In genomic region chr22:39177456-39177775, GRCh38 we compare ENCODE assay signal across 13 cellular contexts. TPM values are rescaled to one million over a fixed set of nuclear protein-coding genes. Genes with fewer than 3 reads are reported as not detected.
DNase-seq lines count a peak whose midpoint lies in the region; ATAC-seq and TF ChIP-seq lines count a peak whose summit lies in the region.
"Had no signal": no experiment of that assay in that cellular context is flagged by ENCODE, and none has a peak within 500 bp of the region (broad histone marks: within the 10 kb centered on the region; RNA-seq: fewer than 3 reads in every experiment).

No MANE protein-coding gene starts in this region.

- H3K27ac Mint-ChIP-seq in natural killer cell (peak overlapping the region; percentile 75 to 98), nephron progenitor cell (peak overlapping the region; percentile 39)
- no peak overlapping the region for H3K27ac Mint-ChIP-seq in natural killer cell treated with Interleukin-12 subunit alpha and Interleukin-12 subunit beta and Interleukin-15 and Interleukin-18, amount 100 ng/mL, for 72 hours

- intact Hi-C loops in natural killer cell (cut with micrococcal nuclease), result loop anchor here (10.0 kb wide), 1 partner anchor 867 kb away; no protein-coding TSS in a partner anchor

- DNase-seq in natural killer cell (no peak), choroid plexus epithelial cell (ENCODE audit: low read depth) (peak; percentile 9), nephron progenitor cell (no peak), iPS-NIHi7 (ENCODE audit: extremely low spot score) (no peak), superior temporal gyrus (ENCODE audit: extremely low spot score) (no peak)
- DNase-seq in natural killer cell treated with Interleukin-12 subunit alpha and Interleukin-12 subunit beta and Interleukin-15 and Interleukin-18, amount 100 ng/mL, for 72 hours (ENCODE audit: low spot score), result no peak
- DNase-seq in effector memory CD4-positive, alpha-beta T cell, result no peak
- DNase-seq: NCI-H446, posterior cingulate gyrus had no signal

- H3K4me3 Mint-ChIP-seq in natural killer cell, result no peak overlapping the region
- no peak overlapping the region for H3K4me3 Mint-ChIP-seq in natural killer cell treated with Interleukin-12 subunit alpha and Interleukin-12 subunit beta and Interleukin-15 and Interleukin-18, amount 100 ng/mL, for 72 hours
- H3K4me3 Mint-ChIP-seq in nephron progenitor cell, result no peak overlapping the region

- TF ChIP-seq CTCF in natural killer cell (IDR thresholded peaks at IDR 0.05) (no peak), choroid plexus epithelial cell (conservative IDR thresholded peaks at IDR 0.05; ENCODE audit: low read depth, low read length) (no peak), nephron progenitor cell (IDR thresholded peaks at IDR 0.05) (no peak)

- H3K4me1 Mint-ChIP-seq in natural killer cell (peaks cover 57 to 75% of the 10 kb centered on the region in 2 donors), nephron progenitor cell (peaks cover 78% of the 10 kb centered on the region)
- peaks cover 46 to 48% of the 10 kb centered on the region in 2 donors for H3K4me1 Mint-ChIP-seq in natural killer cell treated with Interleukin-12 subunit alpha and Interleukin-12 subunit beta and Interleukin-15 and Interleukin-18, amount 100 ng/mL, for 72 hours (ENCODE audit: low read depth in 2 of 2)

- H3K4me3 ChIP-seq in choroid plexus epithelial cell (ENCODE audit: low read depth, low read length), result no peak overlapping the region
- H3K4me3 ChIP-seq in effector memory CD4-positive, alpha-beta T cell (ENCODE audit: insufficient read depth, low read depth, low read length, poor library complexity, severe bottlenecking), result no peak overlapping the region
- H3K4me3 ChIP-seq: BLaER1 had no signal

- no peaks in the 10 kb centered on the region for H3K9me3 ChIP-seq in effector memory CD4-positive, alpha-beta T cell (ENCODE audit: control insufficient read depth, low read length)

- H3K36me3 Mint-ChIP-seq in natural killer cell (no peaks in the 10 kb centered on the region), nephron progenitor cell (ENCODE audit: low read depth) (peaks cover 4% of the 10 kb centered on the region)
- H3K36me3 Mint-ChIP-seq in natural killer cell treated with Interleukin-12 subunit alpha and Interleukin-12 subunit beta and Interleukin-15 and Interleukin-18, amount 100 ng/mL, for 72 hours, result no peaks in the 10 kb centered on the region

- H3K27me3 Mint-ChIP-seq in natural killer cell (ENCODE audit: low read depth in 2 of 2) (peaks cover 0 to 3% of the 10 kb centered on the region in 2 donors), nephron progenitor cell (ENCODE audit: low read depth, poor library complexity) (peaks cover 8% of the 10 kb centered on the region)
- H3K27me3 Mint-ChIP-seq in natural killer cell treated with Interleukin-12 subunit alpha and Interleukin-12 subunit beta and Interleukin-15 and Interleukin-18, amount 100 ng/mL, for 72 hours, result no peaks in the 10 kb centered on the region

- no peaks in the 10 kb centered on the region for H3K9me3 Mint-ChIP-seq in natural killer cell
- no peaks in the 10 kb centered on the region for H3K9me3 Mint-ChIP-seq in natural killer cell treated with Interleukin-12 subunit alpha and Interleukin-12 subunit beta and Interleukin-15 and Interleukin-18, amount 100 ng/mL, for 72 hours
- H3K9me3 Mint-ChIP-seq in nephron progenitor cell, result peaks cover 9% of the 10 kb centered on the region

- no peaks in the 10 kb centered on the region for H3K36me3 ChIP-seq in effector memory CD4-positive, alpha-beta T cell (ENCODE audit: control insufficient read depth, insufficient read depth, low read length)
- H3K36me3 ChIP-seq: BLaER1 had no signal

- no peak overlapping the region for H3K27ac ChIP-seq in effector memory CD4-positive, alpha-beta T cell (ENCODE audit: insufficient read depth, low read length, poor library complexity, severe bottlenecking)
- H3K27ac ChIP-seq: BLaER1 had no signal

- H3K27me3 ChIP-seq in effector memory CD4-positive, alpha-beta T cell (replicated peaks; ENCODE audit: control insufficient read depth, insufficient read depth, low read length, poor library complexity, severe bottlenecking), result no peaks in the 10 kb centered on the region
- H3K27me3 ChIP-seq: BLaER1 had no signal

- H3K4me1 ChIP-seq in effector memory CD4-positive, alpha-beta T cell (ENCODE audit: control insufficient read depth, insufficient read depth, low read length, poor library complexity, severe bottlenecking), result peaks cover 37% of the 10 kb centered on the region

- ATAC-seq in natural killer cell, result no peak
- ATAC-seq in natural killer cell treated with Interleukin-12 subunit alpha and Interleukin-12 subunit beta and Interleukin-15 and Interleukin-18, amount 100 ng/mL, for 72 hours, result no peak
- no peak for ATAC-seq in HG03196 (IDR thresholded peaks at IDR 0.05; ENCODE audit: unreplicated experiment)
- ATAC-seq: HCT116, SK-N-SH treated with all-trans-retinoic acid at 6 μM for 48 hours had no signal

RNA-seq across cellular contexts. Expression of gene CBX7, which starts 24.9 kb away (rescaled TPM):
- 10 to 100 TPM; 49.6 to 52.9 (median 50.0) TPM for total RNA-seq in natural killer cell
- 10 to 100 TPM in 1 of 2 donors, 1 to 10 TPM in 1; 4.9 to 11.1 TPM for total RNA-seq in natural killer cell treated with Interleukin-12 subunit alpha and Interleukin-12 subunit beta and Interleukin-15 and Interleukin-18, amount 100 ng/mL, for 72 hours

Comparison
In these comparisons a context has a peak if more than half of its experiments do, and no peak if none do; other contexts are left out.
1. H3K27ac Mint-ChIP-seq: peak in natural killer cell (2 of 2) and nephron progenitor cell (single experiment); none in natural killer cell treated with Interleukin-12 subunit alpha and Interleukin-12 subunit beta and Interleukin-15 and Interleukin-18, amount 100 ng/mL, for 72 hours (0 of 2).
2. RNA of gene CBX7, which starts 24.9 kb away (total RNA-seq): 49.6 to 52.9 TPM in natural killer cell; 4.9 to 11.1 TPM in natural killer cell treated with Interleukin-12 subunit alpha and Interleukin-12 subunit beta and Interleukin-15 and Interleukin-18, amount 100 ng/mL, for 72 hours; every median in the first group is over 4 times any median in the second.